ENCODE assay signal across 44 cellular contexts in the genomic region with DNA sequence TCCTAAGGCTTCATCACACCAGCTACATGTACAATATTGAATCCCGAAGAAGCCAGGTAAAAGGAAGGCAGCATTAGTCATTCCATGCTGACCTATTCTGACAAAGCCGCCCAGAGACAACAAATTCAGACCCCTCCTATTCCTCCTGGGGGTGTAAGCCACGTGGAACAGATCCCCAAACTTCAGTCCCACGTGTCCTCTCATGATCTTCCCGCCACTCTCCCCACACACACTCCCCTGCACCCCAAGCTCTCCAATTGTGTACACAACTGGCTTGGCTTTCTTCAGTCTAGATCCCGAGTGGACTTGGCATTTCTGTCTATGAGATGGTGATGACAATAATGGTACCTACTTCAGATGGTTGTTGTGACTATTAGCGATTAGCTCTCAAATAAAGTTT. TPM values are rescaled to one million over a fixed set of nuclear protein-coding genes. Genes with fewer than 3 reads are reported as not detected.
"Had no signal": no experiment of that assay in that cellular context is flagged by ENCODE, and none has a peak within 500 bp of the region (broad histone marks: within the 10 kb centered on the region; RNA-seq: fewer than 3 reads in every experiment).

No MANE protein-coding gene starts in this region.

- H3K9me3 ChIP-seq: adrenal gland, ascending aorta, body of pancreas, breast epithelium had no signal

- DNase-seq: activated effector memory CD4-positive, alpha-beta T cell treated with anti-CD3 and anti-CD28 coated beads, Interleukin-2, amount 50 U/mL, for 16 hours; activated effector memory CD4-positive, alpha-beta T cell treated with Interleukin-2 at 50 U/mL for 16 hours; activated gamma-delta T cell; activated gamma-delta T cell treated with Interleukin-2 at 50 U/mL for 16 hours; activated naive CD4-positive, alpha-beta T cell; activated naive CD4-positive, alpha-beta T cell treated with anti-CD3 and anti-CD28 coated beads for 36 hours; activated naive CD4-positive, alpha-beta T cell treated with anti-CD3 and anti-CD28 coated beads, Interleukin-2, amount 10 ng/mL, durations not matched to agents 7 days and 5 days; activated naive CD4-positive, alpha-beta T cell treated with anti-CD3 and anti-CD28 coated beads, Interleukin-2, amount 50 U/mL, for 16 hours; activated naive CD4-positive, alpha-beta T cell treated with Interleukin-2 at 50 U/mL for 16 hours; activated naive CD8-positive, alpha-beta T cell treated with anti-CD3 and anti-CD28 coated beads for 36 hours; activated naive CD8-positive, alpha-beta T cell treated with anti-CD3 and anti-CD28 coated beads, Interleukin-2, amount 10 ng/mL, durations not matched to agents 7 days and 5 days; activated naive CD8-positive, alpha-beta T cell treated with anti-CD3 and anti-CD28 coated beads, Interleukin-2, amount 50 U/mL, for 24 hours; activated T-cell treated with anti-CD3 and anti-CD28 coated beads, Interleukin-2, amount 50 U/mL, for 1 hour; activated T-cell treated with anti-CD3 and anti-CD28 coated beads, Interleukin-2, amount 50 U/mL, for 24 hours; activated T-cell treated with anti-CD3 and anti-CD28 coated beads, Interleukin-2, amount 50 U/mL, for 4 hours; activated T-cell treated with anti-CD3 and anti-CD28 coated beads, Interleukin-2, amount 50 U/mL, for 48 hours; activated T-cell treated with anti-CD3 and anti-CD28 coated beads, Interleukin-2, amount 50 U/mL, for 72 hours; adrenal gland; amniotic stem cell; amygdala; anterior cingulate cortex; aorta; body of pancreas; brain microvascular endothelial cell; caudate nucleus; central memory CD4-positive, alpha-beta T cell; cerebellar nuclear complex had no signal

- H3K27me3 Mint-ChIP-seq: activated naive CD8-positive, alpha-beta T cell treated with anti-CD3 and anti-CD28 coated beads, Interleukin-2, amount 50 U/mL, for 24 hours had no signal

- H3K4me3 ChIP-seq: adrenal gland, ascending aorta, body of pancreas, breast epithelium, cardiac muscle cell had no signal

- H3K4me1 ChIP-seq: adrenal gland, ascending aorta, body of pancreas, breast epithelium had no signal

- H3K36me3 Mint-ChIP-seq: activated naive CD4-positive, alpha-beta T cell treated with anti-CD3 and anti-CD28 coated beads, Interleukin-2, amount 10 ng/mL, durations not matched to agents 7 days and 5 days; activated naive CD4-positive, alpha-beta T cell treated with anti-CD3 and anti-CD28 coated beads, Interleukin-2, amount 50 U/mL, for 24 hours; activated naive CD4-positive, alpha-beta T cell treated with anti-CD3 and anti-CD28 coated beads, Interleukin-2, amount 50 U/mL, for 72 hours; activated naive CD8-positive, alpha-beta T cell; activated naive CD8-positive, alpha-beta T cell treated with anti-CD3 and anti-CD28 coated beads for 36 hours; activated naive CD8-positive, alpha-beta T cell treated with anti-CD3 and anti-CD28 coated beads, Interleukin-2, amount 10 ng/mL, durations not matched to agents 7 days and 5 days; brain had no signal

- H3K27me3 ChIP-seq: adrenal gland, ascending aorta, body of pancreas, brain microvascular endothelial cell, breast epithelium had no signal

- H3K27ac ChIP-seq: adrenal gland, ascending aorta, body of pancreas, brain microvascular endothelial cell, breast epithelium, cardiac muscle cell had no signal

- H3K36me3 ChIP-seq: adrenal gland, ascending aorta, brain microvascular endothelial cell, breast epithelium, cardiac muscle cell had no signal

- H3K9me3 Mint-ChIP-seq: activated naive CD4-positive, alpha-beta T cell treated with anti-CD3 and anti-CD28 coated beads for 36 hours; activated naive CD4-positive, alpha-beta T cell treated with anti-CD3 and anti-CD28 coated beads, Interleukin-2, amount 10 ng/mL, durations not matched to agents 7 days and 5 days; activated naive CD4-positive, alpha-beta T cell treated with anti-CD3 and anti-CD28 coated beads, Interleukin-2, amount 50 U/mL, for 24 hours; activated naive CD4-positive, alpha-beta T cell treated with anti-CD3 and anti-CD28 coated beads, Interleukin-2, amount 50 U/mL, for 72 hours; activated naive CD8-positive, alpha-beta T cell treated with anti-CD3 and anti-CD28 coated beads for 36 hours; activated naive CD8-positive, alpha-beta T cell treated with anti-CD3 and anti-CD28 coated beads, Interleukin-2, amount 10 ng/mL, durations not matched to agents 7 days and 5 days; activated naive CD8-positive, alpha-beta T cell treated with anti-CD3 and anti-CD28 coated beads, Interleukin-2, amount 50 U/mL, for 24 hours; activated T-cell treated with anti-CD3 and anti-CD28 coated beads, Interleukin-2, amount 50 U/mL, for 24 hours; activated T-cell treated with anti-CD3 and anti-CD28 coated beads, Interleukin-2, amount 50 U/mL, for 4 hours; activated T-cell treated with anti-CD3 and anti-CD28 coated beads, Interleukin-2, amount 50 U/mL, for 72 hours; activated T-helper 1 cell treated with anti-CD3 and anti-CD28 coated beads, Interleukin-12 subunit alpha, Interleukin-12 subunit beta, Interleukin-2, Interleukin-4 antibody, amounts not matched to agents 30 ng/mL and 10 ng/mL and 1 ng/mL, durations not matched to agents 14 hours and 24 hours and 36 hours; activated T-helper 17 cell treated with anti-CD3 and anti-CD28 coated beads, Interleukin-2, amount 50 U/mL, for 72 hours; activated T-helper 2 cell treated with anti-CD3 and anti-CD28 coated beads, Interferon-gamma antibody, Interleukin-2, Interleukin-4, amounts not matched to agents 10 μg/mL and 5 μg/mL and 100 μg/mL, durations not matched to agents 14 hours and 24 hours and 36 hours; brain; central memory CD8-positive, alpha-beta T cell had no signal

- FAIRE-seq: astrocyte, bronchial epithelial cell had no signal

- ATAC-seq: activated naive CD4-positive, alpha-beta T cell treated with anti-CD3 and anti-CD28 coated beads, Interleukin-2, amount 50 U/mL, for 72 hours; activated naive CD8-positive, alpha-beta T cell treated with anti-CD3 and anti-CD28 coated beads, Interleukin-2, amount 50 U/mL, for 24 hours; activated T-cell treated with anti-CD3 and anti-CD28 coated beads, Interleukin-2, amount 50 U/mL, for 4 hours; activated T-cell treated with anti-CD3 and anti-CD28 coated beads, Interleukin-2, amount 50 U/mL, for 72 hours; activated T-helper 17 cell treated with anti-CD3 and anti-CD28 coated beads, Interleukin-2, amount 50 U/mL, for 72 hours; body of pancreas had no signal

- H3K4me1 Mint-ChIP-seq: activated naive CD4-positive, alpha-beta T cell treated with anti-CD3 and anti-CD28 coated beads, Interleukin-2, amount 10 ng/mL, durations not matched to agents 7 days and 5 days; activated naive CD4-positive, alpha-beta T cell treated with anti-CD3 and anti-CD28 coated beads, Interleukin-2, amount 50 U/mL, for 24 hours; activated naive CD8-positive, alpha-beta T cell treated with anti-CD3 and anti-CD28 coated beads, Interleukin-2, amount 50 U/mL, for 24 hours; activated T-helper 17 cell treated with anti-CD3 and anti-CD28 coated beads, Interleukin-2, amount 50 U/mL, for 72 hours; central memory CD8-positive, alpha-beta T cell had no signal

- H3K4me3 Mint-ChIP-seq: activated naive CD4-positive, alpha-beta T cell treated with anti-CD3 and anti-CD28 coated beads for 36 hours; activated naive CD4-positive, alpha-beta T cell treated with anti-CD3 and anti-CD28 coated beads, Interleukin-2, amount 10 ng/mL, durations not matched to agents 7 days and 5 days; activated naive CD4-positive, alpha-beta T cell treated with anti-CD3 and anti-CD28 coated beads, Interleukin-2, amount 50 U/mL, for 24 hours; activated naive CD8-positive, alpha-beta T cell; activated naive CD8-positive, alpha-beta T cell treated with anti-CD3 and anti-CD28 coated beads for 36 hours; activated naive CD8-positive, alpha-beta T cell treated with anti-CD3 and anti-CD28 coated beads, Interleukin-2, amount 10 ng/mL, durations not matched to agents 7 days and 5 days; activated naive CD8-positive, alpha-beta T cell treated with anti-CD3 and anti-CD28 coated beads, Interleukin-2, amount 50 U/mL, for 24 hours; activated T-cell treated with anti-CD3 and anti-CD28 coated beads, Interleukin-2, amount 50 U/mL, for 24 hours; activated T-cell treated with anti-CD3 and anti-CD28 coated beads, Interleukin-2, amount 50 U/mL, for 4 hours; activated T-cell treated with anti-CD3 and anti-CD28 coated beads, Interleukin-2, amount 50 U/mL, for 72 hours; activated T-helper 1 cell treated with anti-CD3 and anti-CD28 coated beads, Interleukin-12 subunit alpha, Interleukin-12 subunit beta, Interleukin-2, Interleukin-4 antibody, amounts not matched to agents 30 ng/mL and 10 ng/mL and 1 ng/mL, durations not matched to agents 14 hours and 24 hours and 36 hours; activated T-helper 17 cell treated with anti-CD3 and anti-CD28 coated beads, Interleukin-2, amount 50 U/mL, for 72 hours; brain; central memory CD8-positive, alpha-beta T cell had no signal

- H3K27ac Mint-ChIP-seq: activated naive CD4-positive, alpha-beta T cell treated with anti-CD3 and anti-CD28 coated beads for 36 hours; activated naive CD4-positive, alpha-beta T cell treated with anti-CD3 and anti-CD28 coated beads, Interleukin-2, amount 10 ng/mL, durations not matched to agents 7 days and 5 days; activated naive CD4-positive, alpha-beta T cell treated with anti-CD3 and anti-CD28 coated beads, Interleukin-2, amount 50 U/mL, for 24 hours; activated naive CD4-positive, alpha-beta T cell treated with anti-CD3 and anti-CD28 coated beads, Interleukin-2, amount 50 U/mL, for 72 hours; activated naive CD8-positive, alpha-beta T cell; activated naive CD8-positive, alpha-beta T cell treated with anti-CD3 and anti-CD28 coated beads for 36 hours; activated naive CD8-positive, alpha-beta T cell treated with anti-CD3 and anti-CD28 coated beads, Interleukin-2, amount 10 ng/mL, durations not matched to agents 7 days and 5 days; activated naive CD8-positive, alpha-beta T cell treated with anti-CD3 and anti-CD28 coated beads, Interleukin-2, amount 50 U/mL, for 24 hours; activated T-cell treated with anti-CD3 and anti-CD28 coated beads, Interleukin-2, amount 50 U/mL, for 24 hours; activated T-cell treated with anti-CD3 and anti-CD28 coated beads, Interleukin-2, amount 50 U/mL, for 72 hours; activated T-helper 1 cell treated with anti-CD3 and anti-CD28 coated beads, Interleukin-12 subunit alpha, Interleukin-12 subunit beta, Interleukin-2, Interleukin-4 antibody, amounts not matched to agents 30 ng/mL and 10 ng/mL and 1 ng/mL, durations not matched to agents 14 hours and 24 hours and 36 hours; activated T-helper 17 cell treated with anti-CD3 and anti-CD28 coated beads, Interleukin-2, amount 50 U/mL, for 72 hours; activated T-helper 2 cell treated with anti-CD3 and anti-CD28 coated beads, Interferon-gamma antibody, Interleukin-2, Interleukin-4, amounts not matched to agents 10 μg/mL and 5 μg/mL and 100 μg/mL, durations not matched to agents 14 hours and 24 hours and 36 hours; brain had no signal

RNA-seq across cellular contexts. Expression of a gene that starts 8.6 kb away (rescaled TPM):
- total RNA-seq: activated naive CD4-positive, alpha-beta T cell treated with anti-CD3 and anti-CD28 coated beads for 36 hours; activated naive CD4-positive, alpha-beta T cell treated with anti-CD3 and anti-CD28 coated beads, Interleukin-2, amount 50 U/mL, for 72 hours; activated naive CD8-positive, alpha-beta T cell treated with anti-CD3 and anti-CD28 coated beads for 36 hours; activated naive CD8-positive, alpha-beta T cell treated with anti-CD3 and anti-CD28 coated beads, Interleukin-2, amount 10 ng/mL, durations not matched to agents 7 days and 5 days; activated T-cell treated with anti-CD3 and anti-CD28 coated beads, Interleukin-2, amount 50 U/mL, for 4 hours; activated T-cell treated with anti-CD3 and anti-CD28 coated beads, Interleukin-2, amount 50 U/mL, for 72 hours; activated T-helper 1 cell treated with anti-CD3 and anti-CD28 coated beads, Interleukin-12 subunit alpha, Interleukin-12 subunit beta, Interleukin-2, Interleukin-4 antibody, amounts not matched to agents 30 ng/mL and 10 ng/mL and 1 ng/mL, durations not matched to agents 14 hours and 24 hours and 36 hours; activated T-helper 17 cell treated with anti-CD3 and anti-CD28 coated beads, Interleukin-2, amount 50 U/mL, for 72 hours; activated T-helper 2 cell treated with anti-CD3 and anti-CD28 coated beads, Interferon-gamma antibody, Interleukin-2, Interleukin-4, amounts not matched to agents 10 μg/mL and 5 μg/mL and 100 μg/mL, durations not matched to agents 14 hours and 24 hours and 36 hours; adrenal gland; aorta; ascending aorta; astrocyte; body of pancreas; breast epithelium; bronchial epithelial cell; cardiac muscle cell; cardiac septum; cerebellum; chondrocyte had no signal
- polyA plus RNA-seq: adipose tissue, adrenal gland, aorta had no signal

RNA-seq across cellular contexts. Expression of a gene that starts 19.9 kb away (rescaled TPM):
- total RNA-seq: activated naive CD4-positive, alpha-beta T cell treated with anti-CD3 and anti-CD28 coated beads for 36 hours; activated naive CD4-positive, alpha-beta T cell treated with anti-CD3 and anti-CD28 coated beads, Interleukin-2, amount 50 U/mL, for 72 hours; activated naive CD8-positive, alpha-beta T cell treated with anti-CD3 and anti-CD28 coated beads for 36 hours; activated naive CD8-positive, alpha-beta T cell treated with anti-CD3 and anti-CD28 coated beads, Interleukin-2, amount 10 ng/mL, durations not matched to agents 7 days and 5 days; activated T-cell treated with anti-CD3 and anti-CD28 coated beads, Interleukin-2, amount 50 U/mL, for 72 hours; activated T-helper 1 cell treated with anti-CD3 and anti-CD28 coated beads, Interleukin-12 subunit alpha, Interleukin-12 subunit beta, Interleukin-2, Interleukin-4 antibody, amounts not matched to agents 30 ng/mL and 10 ng/mL and 1 ng/mL, durations not matched to agents 14 hours and 24 hours and 36 hours; activated T-helper 17 cell treated with anti-CD3 and anti-CD28 coated beads, Interleukin-2, amount 50 U/mL, for 72 hours; activated T-helper 2 cell treated with anti-CD3 and anti-CD28 coated beads, Interferon-gamma antibody, Interleukin-2, Interleukin-4, amounts not matched to agents 10 μg/mL and 5 μg/mL and 100 μg/mL, durations not matched to agents 14 hours and 24 hours and 36 hours; bronchial epithelial cell; cardiac muscle cell had no signal

RNA-seq across cellular contexts. Expression of a gene that starts 54.5 kb away (rescaled TPM):
- total RNA-seq: activated naive CD4-positive, alpha-beta T cell treated with anti-CD3 and anti-CD28 coated beads for 36 hours; activated naive CD4-positive, alpha-beta T cell treated with anti-CD3 and anti-CD28 coated beads, Interleukin-2, amount 50 U/mL, for 72 hours; activated naive CD8-positive, alpha-beta T cell treated with anti-CD3 and anti-CD28 coated beads for 36 hours; activated naive CD8-positive, alpha-beta T cell treated with anti-CD3 and anti-CD28 coated beads, Interleukin-2, amount 10 ng/mL, durations not matched to agents 7 days and 5 days; activated T-cell treated with anti-CD3 and anti-CD28 coated beads, Interleukin-2, amount 50 U/mL, for 4 hours; activated T-cell treated with anti-CD3 and anti-CD28 coated beads, Interleukin-2, amount 50 U/mL, for 72 hours; activated T-helper 1 cell treated with anti-CD3 and anti-CD28 coated beads, Interleukin-12 subunit alpha, Interleukin-12 subunit beta, Interleukin-2, Interleukin-4 antibody, amounts not matched to agents 30 ng/mL and 10 ng/mL and 1 ng/mL, durations not matched to agents 14 hours and 24 hours and 36 hours; activated T-helper 17 cell treated with anti-CD3 and anti-CD28 coated beads, Interleukin-2, amount 50 U/mL, for 72 hours; activated T-helper 2 cell treated with anti-CD3 and anti-CD28 coated beads, Interferon-gamma antibody, Interleukin-2, Interleukin-4, amounts not matched to agents 10 μg/mL and 5 μg/mL and 100 μg/mL, durations not matched to agents 14 hours and 24 hours and 36 hours; ascending aorta; astrocyte; bronchial epithelial cell; cardiac muscle cell; chondrocyte had no signal
- polyA plus RNA-seq: cardiac muscle cell had no signal
